ENCODE assay signal across 1 cellular context in the genomic region with DNA sequence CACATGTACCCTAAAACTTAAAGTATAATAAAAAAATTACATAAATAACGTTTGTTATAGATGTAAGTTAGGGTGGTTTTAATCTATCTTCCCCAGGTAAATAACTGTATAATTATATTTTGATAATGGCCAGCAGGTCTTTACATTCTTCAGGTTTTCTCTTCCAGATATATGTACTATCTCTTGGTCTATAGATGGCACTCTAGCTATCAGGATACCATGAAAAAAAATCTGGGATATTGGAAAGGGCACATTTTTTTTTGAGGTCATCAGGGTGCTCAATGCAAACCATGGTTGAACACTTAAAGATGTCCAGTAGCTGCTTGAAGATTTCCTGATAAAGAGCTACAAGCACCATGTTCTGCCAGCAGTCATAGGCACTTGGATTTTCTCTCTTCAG.
TF ChIP-seq lines count a peak whose summit lies in the region.

No MANE protein-coding gene starts in this region.

TF ChIP-seq in H1, 55 proteins besides CTCF, POLR2A, EP300 and RAD21:
- no peak for TF ChIP-seq BACH1 (IDR thresholded peaks at IDR 0.05; ENCODE audit: low read length)
- TF ChIP-seq EZH2 (IDR thresholded peaks at IDR 0.05; ENCODE audit: low read depth, low read length, severe bottlenecking) = no peak
